Comparison of ENCODE assay signal across 17 cellular contexts in the genomic region with DNA sequence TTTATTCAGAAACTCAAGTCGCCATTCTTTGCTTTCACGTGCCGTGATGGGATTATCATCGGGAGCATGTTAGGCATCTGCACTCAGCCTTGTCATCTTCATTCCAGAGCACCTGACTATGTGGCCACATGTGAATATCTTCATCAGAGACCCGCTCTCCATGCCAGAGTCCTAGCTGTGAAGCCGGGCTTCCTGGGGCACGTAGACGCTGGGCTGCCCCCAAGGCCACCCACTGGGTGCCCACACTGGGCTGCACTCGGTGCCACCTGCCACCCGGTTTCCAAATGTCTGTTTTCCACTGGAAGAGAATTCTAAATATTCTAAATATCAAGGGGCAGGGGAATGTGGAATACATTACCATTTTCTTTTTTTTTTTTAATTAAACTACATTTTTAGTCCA. TPM values are rescaled to one million over a fixed set of nuclear protein-coding genes. Genes with fewer than 3 reads are reported as not detected.
DNase-seq lines count a peak whose midpoint lies in the region; ATAC-seq and TF ChIP-seq lines count a peak whose summit lies in the region.
"Had no signal": no experiment of that assay in that cellular context is flagged by ENCODE, and none has a peak within 500 bp of the region (broad histone marks: within the 10 kb centered on the region; RNA-seq: fewer than 3 reads in every experiment).

No MANE protein-coding gene starts in this region.

- H3K4me1 ChIP-seq in OCI-LY1 (ENCODE audit: insufficient read depth, low read length, severe bottlenecking), result peaks cover 40% of the 10 kb centered on the region
- H3K4me1 ChIP-seq in left lung, result peaks cover 0 to 2% of the 10 kb centered on the region in 2 donors
- H3K4me1 ChIP-seq in sigmoid colon, result no peaks in the 10 kb centered on the region
- H3K4me1 ChIP-seq in BE2C, result 0 out of 2 replicates have a peak, but pooled peaks cover 2% of the 10 kb centered on the region
- H3K4me1 ChIP-seq: Caco-2 had no signal

- TF ChIP-seq POLR2A in sigmoid colon (IDR thresholded peaks at IDR 0.05), result no peak

- H3F3A ChIP-seq in OCI-LY1 (ENCODE audit: insufficient read depth, low read length), result no peaks in the 10 kb centered on the region

- H3K36me3 ChIP-seq in OCI-LY1 (ENCODE audit: insufficient read depth, low read length) (no peaks in the 10 kb centered on the region; the same call in 1 of the 2 replicates), left lung (peaks cover 0 to 84% of the 10 kb centered on the region in 2 donors), sigmoid colon (peaks cover 0 to 54% (median 5%) of the 10 kb centered on the region in 4 donors), BE2C (no peaks in the 10 kb centered on the region)

- H3K4me3 ChIP-seq in OCI-LY1 (ENCODE audit: low read depth, low read length, poor library complexity, severe bottlenecking) (no peak overlapping the region), left lung (no peak overlapping the region), sigmoid colon (no peak overlapping the region), BE2C (ENCODE audit: low read depth, low read length) (no peak overlapping the region)
- H3K4me3 ChIP-seq: GM23338 had no signal

- no peaks in the 10 kb centered on the region for H3K9me3 ChIP-seq in OCI-LY1 (ENCODE audit: low read length)
- no peaks in the 10 kb centered on the region for H3K9me3 ChIP-seq in left lung
- no peaks in the 10 kb centered on the region for H3K9me3 ChIP-seq in sigmoid colon
- no peaks in the 10 kb centered on the region for H3K9me3 ChIP-seq in BE2C
- H3K9me3 ChIP-seq: Caco-2 had no signal

- peak; percentile 17 for DNase-seq in activated CD4-positive, CD25-positive, alpha-beta regulatory T cell treated with anti-CD3 and anti-CD28 coated beads, Interleukin-2, amount 50 U/mL, for 72 hours
- DNase-seq in left lung, result peak; percentile 10 to 41
- DNase-seq in sigmoid colon, result peak; percentile 52
- DNase-seq in COR-L47 (lab: John Stamatoyannopoulos, UW), result no peak
- no peak for DNase-seq in central memory CD4-positive, alpha-beta T cell
- no peak for DNase-seq in BE2C
- DNase-seq: IMR-90, NCI-H1417, NCI-H2029, NCI-H2171 treated with DMSO at 0.1 percent for 48 hours, SIG-M5 had no signal

- no peak overlapping the region for H2AFZ ChIP-seq in OCI-LY1 (ENCODE audit: low read length)
- H2AFZ ChIP-seq: GM23338 had no signal

- H3K9me2 ChIP-seq in OCI-LY1 (ENCODE audit: low read depth, low read length), result no peaks in the 10 kb centered on the region

- no peaks in the 10 kb centered on the region for H4K20me1 ChIP-seq in OCI-LY1 (ENCODE audit: insufficient read depth, low read length)

- no peak for ATAC-seq in activated CD4-positive, CD25-positive, alpha-beta regulatory T cell treated with anti-CD3 and anti-CD28 coated beads, Interleukin-2, amount 50 U/mL, for 24 hours
- no peak for ATAC-seq in left lung
- ATAC-seq: GM23338 had no signal

- TF ChIP-seq EP300 in sigmoid colon (IDR thresholded peaks at IDR 0.05), result no peak

- H3K27me3 ChIP-seq in OCI-LY1 (ENCODE audit: insufficient read depth, low read length) (no peaks in the 10 kb centered on the region), left lung (no peaks in the 10 kb centered on the region), sigmoid colon (no peaks in the 10 kb centered on the region), BE2C (no peaks in the 10 kb centered on the region)

- H3K9ac ChIP-seq in OCI-LY1 (ENCODE audit: low read length), result no peak overlapping the region; the same call in 1 of the 2 replicates

- intact Hi-C loops in left lung (cut with DNase I), result no loop called here
- intact Hi-C loops in sigmoid colon (cut with DNase I), result no loop called here

- TF ChIP-seq CTCF in OCI-LY1 (IDR thresholded peaks at IDR 0.05; ENCODE audit: low read length) (no peak), left lung (IDR thresholded peaks at IDR 0.05) (no peak), sigmoid colon (IDR thresholded peaks at IDR 0.05) (no peak), BE2C (IDR thresholded peaks at IDR 0.05; ENCODE audit: low read depth, low read length) (no peak)

- no peaks in the 10 kb centered on the region for H3K79me2 ChIP-seq in OCI-LY1 (ENCODE audit: insufficient read depth, low read length)

- 92 to 97% methylated on average over 10 of the region's 10 CpGs for WGBS in sigmoid colon, 2 donors

- H3K4me2 ChIP-seq in OCI-LY1 (ENCODE audit: low read length), result peak overlapping the region; percentile 2; the same call in 1 of the 2 replicates
- H3K4me2 ChIP-seq: GM23338 had no signal

- H3K27ac ChIP-seq in OCI-LY1 (ENCODE audit: low read depth, low read length, poor library complexity, severe bottlenecking) (peak overlapping the region; percentile 62), left lung (no peak overlapping the region), sigmoid colon (no peak overlapping the region)
- H3K27ac ChIP-seq: 22Rv1, C4-2B had no signal

RNA-seq across cellular contexts. Expression of a gene that starts 43.8 kb away (rescaled TPM):
- total RNA-seq in left lung (10 to 100 TPM; 22.4 to 26.8 TPM), sigmoid colon (1 to 10 TPM; 2.3 to 7.8 (median 5.0) TPM)
- 10 to 100 TPM; 21.0 to 98.5 (median 31.2) TPM for polyA plus RNA-seq in sigmoid colon
- polyA plus RNA-seq in BE2C (2012; ENCODE audit: insufficient read depth, insufficient read length, low read depth), result 3.9 TPM

Comparison
In these comparisons a context has a peak if more than half of its experiments do, and no peak if none do; other contexts are left out.
1. DNase-seq: peak in activated CD4-positive, CD25-positive, alpha-beta regulatory T cell treated with anti-CD3 and anti-CD28 coated beads, Interleukin-2, amount 50 U/mL, for 72 hours (single experiment), left lung (2 of 2) and sigmoid colon (single experiment); none in COR-L47 (single experiment), central memory CD4-positive, alpha-beta T cell (single experiment) and BE2C (single experiment).